ENCODE assay signal across 9 cellular contexts in the genomic region with DNA sequence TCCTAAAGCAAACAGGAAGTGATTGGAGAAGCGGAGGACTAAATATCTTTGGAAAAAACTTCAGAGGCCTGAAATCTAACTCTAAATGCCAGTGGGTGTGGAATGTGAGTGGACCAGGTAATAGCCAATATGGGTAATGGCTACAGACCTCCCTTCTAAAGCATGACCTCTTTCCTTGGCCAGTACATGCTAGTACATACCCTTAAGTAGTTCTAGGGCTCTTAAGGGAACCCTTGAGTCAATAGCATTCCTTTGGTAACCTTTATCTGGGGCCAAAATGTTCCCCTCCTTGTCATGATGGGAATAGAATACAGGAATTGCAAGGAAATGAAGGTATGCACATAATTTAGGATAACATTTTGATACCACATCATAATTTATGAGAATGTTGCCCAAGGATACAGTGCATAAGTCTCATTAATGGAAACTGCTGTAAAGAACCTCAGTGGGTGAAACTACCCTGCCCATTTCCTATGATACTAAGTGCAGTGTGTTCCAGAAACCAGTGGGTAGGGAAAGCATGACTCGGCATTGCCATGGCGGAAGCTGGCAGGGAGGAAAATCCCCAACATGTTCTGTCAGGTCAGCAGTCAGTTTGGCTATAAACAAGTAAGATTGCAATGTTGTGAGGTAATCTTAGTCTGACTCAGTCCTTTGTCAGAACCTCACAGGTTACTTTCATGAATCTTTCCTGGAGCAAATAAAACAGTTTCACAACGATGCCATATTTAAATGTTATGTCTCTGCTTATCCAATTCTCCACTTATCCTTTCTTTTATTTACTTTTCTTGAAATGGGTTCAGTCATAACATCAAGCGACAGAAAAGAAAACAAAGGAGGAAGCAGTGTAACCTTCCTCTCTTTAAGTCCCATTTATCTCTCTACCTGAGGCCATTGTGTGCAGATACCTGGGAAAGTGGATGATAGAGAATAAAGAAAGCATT.
DNase-seq lines count a peak whose midpoint lies in the region; ATAC-seq, FAIRE-seq and TF ChIP-seq lines count a peak whose summit lies in the region.
"Had no signal": no experiment of that assay in that cellular context is flagged by ENCODE, and none has a peak within 500 bp of the region (broad histone marks: within the 10 kb centered on the region; RNA-seq: fewer than 3 reads in every experiment).

No MANE protein-coding gene starts in this region.

- peak; percentile 66 for ATAC-seq in GM18499 (IDR thresholded peaks at IDR 0.05; ENCODE audit: insufficient read depth, unreplicated experiment)
- peak; percentile 85 for ATAC-seq in activated naive CD8-positive, alpha-beta T cell treated with anti-CD3 and anti-CD28 coated beads, Interleukin-2, amount 50 U/mL, for 24 hours
- ATAC-seq in stimulated activated effector memory CD8-positive, alpha-beta T cell treated with anti-CD3 and anti-CD28 coated beads, Interleukin-12 subunit alpha, Interleukin-12 subunit beta, amount 100 ng/mL, for 72 hours: peak; percentile 95

- peak; percentile 99 for FAIRE-seq in H54 (lab: Jason Lieb, UNC)

- no peak overlapping the region for H3K4me3 ChIP-seq in LNCaP clone FGC (ENCODE audit: low read depth, low read length)
- H3K4me3 ChIP-seq: cardiac muscle cell had no signal

- no peak for TF ChIP-seq POLR2A in H54 (IDR thresholded peaks at IDR 0.05; ENCODE audit: low read depth, low read length)

- H3K4me3 Mint-ChIP-seq in activated naive CD8-positive, alpha-beta T cell treated with anti-CD3 and anti-CD28 coated beads, Interleukin-2, amount 50 U/mL, for 24 hours: peak overlapping the region; percentile 42
- H3K4me3 Mint-ChIP-seq in stimulated activated effector memory CD8-positive, alpha-beta T cell treated with anti-CD3 and anti-CD28 coated beads, Interleukin-12 subunit alpha, Interleukin-12 subunit beta, amount 100 ng/mL, for 72 hours: peak overlapping the region; percentile 34

- H3K27me3 Mint-ChIP-seq in activated naive CD8-positive, alpha-beta T cell treated with anti-CD3 and anti-CD28 coated beads, Interleukin-2, amount 50 U/mL, for 24 hours: peaks cover 2% of the 10 kb centered on the region

- no peaks in the 10 kb centered on the region for H3K9me3 Mint-ChIP-seq in activated naive CD8-positive, alpha-beta T cell treated with anti-CD3 and anti-CD28 coated beads, Interleukin-2, amount 50 U/mL, for 24 hours
- H3K9me3 Mint-ChIP-seq in stimulated activated effector memory CD8-positive, alpha-beta T cell treated with anti-CD3 and anti-CD28 coated beads, Interleukin-12 subunit alpha, Interleukin-12 subunit beta, amount 100 ng/mL, for 72 hours: no peaks in the 10 kb centered on the region

- DNase-seq in H54 (ENCODE audit: insufficient read length, low spot score): no peak
- DNase-seq in LNCaP clone FGC (ENCODE audit: low read depth): peak; percentile 58
- peak; percentile 58 for DNase-seq in activated naive CD8-positive, alpha-beta T cell treated with anti-CD3 and anti-CD28 coated beads, Interleukin-2, amount 50 U/mL, for 24 hours
- DNase-seq in kidney tubule cell (ENCODE audit: low spot score): peak; percentile 99
- peak; percentile 47 to 78 for DNase-seq in stimulated activated effector memory CD8-positive, alpha-beta T cell treated with anti-CD3 and anti-CD28 coated beads, Interleukin-12 subunit alpha, Interleukin-12 subunit beta, amount 100 ng/mL, for 72 hours (ENCODE audit: low spot score in 2 of 2)
- no peak for DNase-seq in germinal center (ENCODE audit: low spot score)
- no peak for DNase-seq in NCI-H2107 (lab: John Stamatoyannopoulos, UW)

- peaks cover 28% of the 10 kb centered on the region for H3K4me1 Mint-ChIP-seq in activated naive CD8-positive, alpha-beta T cell treated with anti-CD3 and anti-CD28 coated beads, Interleukin-2, amount 50 U/mL, for 24 hours
- peaks cover 39% of the 10 kb centered on the region for H3K4me1 Mint-ChIP-seq in stimulated activated effector memory CD8-positive, alpha-beta T cell treated with anti-CD3 and anti-CD28 coated beads, Interleukin-12 subunit alpha, Interleukin-12 subunit beta, amount 100 ng/mL, for 72 hours

- peak overlapping the region; percentile 46 for H3K27ac Mint-ChIP-seq in activated naive CD8-positive, alpha-beta T cell treated with anti-CD3 and anti-CD28 coated beads, Interleukin-2, amount 50 U/mL, for 24 hours
- peak overlapping the region; percentile 78 for H3K27ac Mint-ChIP-seq in stimulated activated effector memory CD8-positive, alpha-beta T cell treated with anti-CD3 and anti-CD28 coated beads, Interleukin-12 subunit alpha, Interleukin-12 subunit beta, amount 100 ng/mL, for 72 hours

- no peak for TF ChIP-seq CTCF in LNCaP clone FGC (IDR thresholded peaks at IDR 0.05; ENCODE audit: control insufficient read depth, extremely low read depth, insufficient read depth)

- H3K36me3 Mint-ChIP-seq in activated naive CD8-positive, alpha-beta T cell treated with anti-CD3 and anti-CD28 coated beads, Interleukin-2, amount 50 U/mL, for 24 hours (ENCODE audit: low read depth): no peaks in the 10 kb centered on the region
- H3K36me3 Mint-ChIP-seq in stimulated activated effector memory CD8-positive, alpha-beta T cell treated with anti-CD3 and anti-CD28 coated beads, Interleukin-12 subunit alpha, Interleukin-12 subunit beta, amount 100 ng/mL, for 72 hours: peaks cover 6% of the 10 kb centered on the region

Comparison
In these comparisons a context has a peak if more than half of its experiments do, and no peak if none do; other contexts are left out.
1. DNase-seq: peak in LNCaP clone FGC (single experiment), activated naive CD8-positive, alpha-beta T cell treated with anti-CD3 and anti-CD28 coated beads, Interleukin-2, amount 50 U/mL, for 24 hours (single experiment), kidney tubule cell (single experiment) and stimulated activated effector memory CD8-positive, alpha-beta T cell treated with anti-CD3 and anti-CD28 coated beads, Interleukin-12 subunit alpha, Interleukin-12 subunit beta, amount 100 ng/mL, for 72 hours (2 of 2); none in H54 (single experiment), germinal center (single experiment) and NCI-H2107 (single experiment).
2. Peak in every context shown above with its lines, with median percentiles within 50 percentile points of each other: ATAC-seq.